Comparison of ENCODE assay signal across 1 cellular context in the genomic region with DNA sequence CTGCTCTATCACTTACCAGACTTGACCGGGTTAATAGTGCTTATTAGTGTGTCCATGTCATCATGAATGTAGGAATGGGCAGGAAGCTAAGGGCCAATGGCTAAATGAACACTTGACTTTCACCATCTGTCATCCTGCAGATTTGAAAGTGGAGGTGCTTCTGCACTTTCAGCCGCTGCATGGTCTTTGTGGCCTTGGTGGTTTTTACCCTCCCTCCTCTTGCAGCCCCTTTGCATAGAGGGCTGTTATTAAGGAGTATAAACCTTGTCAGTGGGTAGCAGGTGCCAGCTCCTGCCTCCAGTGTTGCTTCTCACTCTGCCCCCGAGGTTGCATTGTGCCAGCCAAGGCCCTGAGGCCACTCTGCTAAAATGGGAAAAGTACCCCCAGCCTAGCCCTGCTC.
TF ChIP-seq lines count a peak whose summit lies in the region.

No MANE protein-coding gene starts in this region.

TF ChIP-seq in WTC11, 78 proteins besides CTCF, POLR2A, EP300 and RAD21 (continued from another document):
- TF ChIP-seq HMGXB4 (CRISPR knock-in tag; IDR thresholded peaks at IDR 0.05) (no peak), TCF7 (CRISPR knock-in tag; IDR thresholded peaks at IDR 0.05; ENCODE audit: low read depth) (no peak), ZNF232 (CRISPR knock-in tag; IDR thresholded peaks at IDR 0.05) (no peak), E2F5 (CRISPR knock-in tag; IDR thresholded peaks at IDR 0.05) (no peak)
